Comparison of ENCODE assay signal across 17 cellular contexts in the genomic region with DNA sequence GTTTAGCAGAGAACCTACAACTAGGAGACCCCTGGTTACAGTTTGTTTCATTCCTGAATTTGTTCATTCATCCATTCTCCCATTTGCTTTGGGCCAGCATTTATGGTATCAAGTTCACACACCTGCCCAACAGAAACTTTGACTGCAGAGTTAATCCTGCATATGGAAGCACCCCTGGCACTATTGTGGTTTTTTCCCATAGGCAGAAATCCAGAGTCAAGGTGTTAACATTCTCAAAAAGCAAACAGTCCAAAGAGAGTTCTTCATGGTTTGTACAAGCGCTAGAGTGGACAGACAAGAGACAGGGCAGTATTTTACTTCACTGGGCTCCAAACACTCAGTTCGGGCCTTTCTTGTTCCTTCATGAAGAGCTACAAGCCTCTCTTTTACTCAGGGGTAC. TPM values are rescaled to one million over a fixed set of nuclear protein-coding genes. Genes with fewer than 3 reads are reported as not detected.
A peak's percentile ranks its signal among the peaks of the same experiment; 100 is the strongest.
DNase-seq lines count a peak whose midpoint lies in the region; ATAC-seq, FAIRE-seq and TF ChIP-seq lines count a peak whose summit lies in the region.
"Had no signal": no experiment of that assay in that cellular context is flagged by ENCODE, and none has a peak within 500 bp of the region (broad histone marks: within the 10 kb centered on the region; RNA-seq: fewer than 3 reads in every experiment).

No MANE protein-coding gene starts in this region.

- no peak overlapping the region for H3K27ac Mint-ChIP-seq in GM23338
- no peak overlapping the region for H3K27ac Mint-ChIP-seq in CD8-positive, alpha-beta memory T cell
- H3K27ac Mint-ChIP-seq: HFFc6 had no signal

- POLR2A ChIA-PET in H1 (lab: Charles Lee; ENCODE audit: partially characterized antibody), result no interaction called here
- POLR2A ChIA-PET in CD8-positive, alpha-beta memory T cell (lab: Charles Lee), result no interaction called here

- H3K9me3 ChIP-seq in H1 (ENCODE audit: insufficient read depth in 2 of 2, low read depth in 1 of 2, low read length in 1 of 2), result no peaks in the 10 kb centered on the region
- no peaks in the 10 kb centered on the region for H3K9me3 ChIP-seq in mucosa of stomach (ENCODE audit: control insufficient read depth, low read length)
- H3K9me3 ChIP-seq in transverse colon, result no peaks in the 10 kb centered on the region
- H3K9me3 ChIP-seq in CD8-positive, alpha-beta memory T cell (ENCODE audit: low read length), result no peaks in the 10 kb centered on the region

- FAIRE-seq in H1 (lab: Jason Lieb, UNC), result no peak
- FAIRE-seq: GM18507 had no signal

- H3K4me1 ChIP-seq in GM23338 (ENCODE audit: insufficient read depth), result no peaks in the 10 kb centered on the region
- H3K4me1 ChIP-seq in H1 (replicated peaks in 1 of 4; ENCODE audit: control insufficient read depth in 3 of 4, insufficient read depth in 4 of 4, low read length in 3 of 4), result peaks cover 0 to 4% (median 2%) of the 10 kb centered on the region in 4 experiments; a peak in 3 of 7 replicates
- peaks cover 33% of the 10 kb centered on the region for H3K4me1 ChIP-seq in mucosa of stomach (ENCODE audit: control insufficient read depth, insufficient read depth, low read length)
- H3K4me1 ChIP-seq in transverse colon, result peaks cover 0 to 21% (median 10%) of the 10 kb centered on the region in 4 donors
- H3K4me1 ChIP-seq in CD8-positive, alpha-beta memory T cell (ENCODE audit: insufficient read depth, low read length), result no peaks in the 10 kb centered on the region
- H3K4me1 ChIP-seq: BLaER1 had no signal

- H3K4me1 Mint-ChIP-seq in GM23338, result peaks cover 9% of the 10 kb centered on the region
- no peaks in the 10 kb centered on the region for H3K4me1 Mint-ChIP-seq in CD8-positive, alpha-beta memory T cell

- DNase-seq in GM23338 (ENCODE audit: low spot score) (no peak), H1 (ENCODE audit: low read depth in 1 of 2, low spot score in 2 of 2) (no peak), transverse colon (no peak), NCI-H526 (lab: John Stamatoyannopoulos, UW) (no peak), NCI-H526 treated with DMSO at 0.1 percent for 48 hours (lab: John Stamatoyannopoulos, UW) (no peak)
- DNase-seq in CD8-positive, alpha-beta memory T cell, result no peak
- DNase-seq: 8988T, AML-193, DMS 273 treated with DMSO at 0.1 percent for 48 hours, HCEC 1CT, HFFc6, IMR-90, KBM-7 had no signal

- H3K4me2 ChIP-seq in GM23338, result no peak overlapping the region
- no peak overlapping the region for H3K4me2 ChIP-seq in H1 (ENCODE audit: insufficient read depth in 1 of 2, low read depth in 2 of 2, low read length in 2 of 2)
- H3K4me2 ChIP-seq: BLaER1 had no signal

- H3K27me3 ChIP-seq in GM23338 (ENCODE audit: insufficient read depth) (no peaks in the 10 kb centered on the region), H1 (replicated peaks in 1 of 4; ENCODE audit: control insufficient read depth in 3 of 4, extremely low read depth in 1 of 4, insufficient read depth in 3 of 4, low read length in 3 of 4) (no peaks in the 10 kb centered on the region; a peak in 1 of 7 replicates), mucosa of stomach (ENCODE audit: control insufficient read depth, insufficient read depth, low read length) (no peaks in the 10 kb centered on the region), transverse colon (no peaks in the 10 kb centered on the region)
- H3K27me3 ChIP-seq in CD8-positive, alpha-beta memory T cell (ENCODE audit: insufficient read depth, low read length, poor library complexity, severe bottlenecking), result no peaks in the 10 kb centered on the region
- H3K27me3 ChIP-seq: BLaER1 had no signal

- H4K20me1 ChIP-seq in GM23338 (replicated peaks; ENCODE audit: insufficient read depth) (no peaks in the 10 kb centered on the region), H1 (replicated peaks in 1 of 2; ENCODE audit: control insufficient read depth in 1 of 2, insufficient read depth in 2 of 2, low read length in 2 of 2) (no peaks in the 10 kb centered on the region)
- H4K20me1 ChIP-seq: BLaER1 had no signal

- no peak overlapping the region for H4K91ac ChIP-seq in H1 (replicated peaks; ENCODE audit: insufficient read length, low read length)

- H2BK15ac ChIP-seq in H1 (ENCODE audit: low read length), result no peak overlapping the region

- H3K9ac ChIP-seq in H1 (replicated peaks in 1 of 4; ENCODE audit: extremely low read depth in 1 of 4, low read depth in 3 of 4, low read length in 3 of 4) (no peak overlapping the region), mucosa of stomach (ENCODE audit: low read length) (peak overlapping the region; percentile 24)
- H3K9ac ChIP-seq: BLaER1 had no signal

- H3K4me3 ChIP-seq in GM23338 (no peak overlapping the region), H1 (ENCODE audit: extremely low read depth in 1 of 4, insufficient read depth in 2 of 4, low read depth in 3 of 4, low read length in 4 of 4) (no peak overlapping the region), mucosa of stomach (ENCODE audit: low read length) (no peak overlapping the region), transverse colon (no peak overlapping the region)
- H3K4me3 ChIP-seq in CD8-positive, alpha-beta memory T cell (ENCODE audit: low read length), result no peak overlapping the region
- H3K4me3 ChIP-seq: BLaER1 had no signal

- H3K4ac ChIP-seq in H1 (replicated peaks; ENCODE audit: insufficient read length, low read depth, low read length), result no peak overlapping the region

- no peak overlapping the region for H2BK12ac ChIP-seq in H1 (ENCODE audit: low read depth, low read length)

- no peaks in the 10 kb centered on the region for H3K23me2 ChIP-seq in H1 (ENCODE audit: low read depth, low read length)

- no peak overlapping the region for H3K27ac ChIP-seq in GM23338 (ENCODE audit: low read depth)
- H3K27ac ChIP-seq in H1 (ENCODE audit: low read depth, low read length), result no peak overlapping the region
- peak overlapping the region; percentile 64 to 73 (median 69) for H3K27ac ChIP-seq in transverse colon
- H3K27ac ChIP-seq in CD8-positive, alpha-beta memory T cell (ENCODE audit: low read depth, low read length), result no peak overlapping the region
- H3K27ac ChIP-seq: BLaER1 had no signal

- no peak overlapping the region for H4K5ac ChIP-seq in H1 (ENCODE audit: insufficient read length, low read depth, low read length)

- no peak for TF ChIP-seq EP300 in H1 (IDR thresholded peaks at IDR 0.05; ENCODE audit: borderline replicate concordance in 1 of 2, low read depth in 2 of 2, low read length in 2 of 2)
- no peak for TF ChIP-seq EP300 in transverse colon (IDR thresholded peaks at IDR 0.05; ENCODE audit: low read depth)

- no peaks in the 10 kb centered on the region for H3K9me3 Mint-ChIP-seq in GM23338
- no peaks in the 10 kb centered on the region for H3K9me3 Mint-ChIP-seq in CD8-positive, alpha-beta memory T cell

- CTCF ChIA-PET in H1 (lab: Charles Lee; ENCODE audit: partially characterized antibody), result interaction anchor here (1.1 to 2.5 kb wide), 3 partner anchors 13 to 82 kb away, joined by 3 to 9 read pairs (median 4); no protein-coding TSS in a partner anchor
- CTCF ChIA-PET in CD8-positive, alpha-beta memory T cell (lab: Charles Lee), result no interaction called here

- no peak overlapping the region for H2AK5ac ChIP-seq in H1 (ENCODE audit: low read depth, low read length)

- no peak overlapping the region for H2BK120ac ChIP-seq in H1 (replicated peaks; ENCODE audit: low read depth, low read length)

- no peak overlapping the region for H3K14ac ChIP-seq in H1 (ENCODE audit: insufficient read length)

- no peaks in the 10 kb centered on the region for H3K36me3 ChIP-seq in GM23338 (ENCODE audit: insufficient read depth)
- no peaks in the 10 kb centered on the region for H3K36me3 ChIP-seq in H1 (ENCODE audit: control insufficient read depth in 2 of 4, insufficient read depth in 4 of 4, low read length in 3 of 4)
- no peaks in the 10 kb centered on the region for H3K36me3 ChIP-seq in mucosa of stomach (ENCODE audit: control insufficient read depth, insufficient read depth, low read length)
- no peaks in the 10 kb centered on the region for H3K36me3 ChIP-seq in transverse colon
- no peaks in the 10 kb centered on the region for H3K36me3 ChIP-seq in CD8-positive, alpha-beta memory T cell (ENCODE audit: insufficient read depth, low read length)
- H3K36me3 ChIP-seq: BLaER1 had no signal

- TF ChIP-seq CTCF in GM23338 (conservative IDR thresholded peaks at IDR 0.05; ENCODE audit: low read depth in 2 of 2), result no peak
- TF ChIP-seq CTCF in H1 (IDR thresholded peaks at IDR 0.05; ENCODE audit: control extremely low read depth in 1 of 3, insufficient read depth in 1 of 3, low read depth in 1 of 3, low read length in 3 of 3), result no peak
- no peak for TF ChIP-seq CTCF in transverse colon (IDR thresholded peaks at IDR 0.05)

- no peak overlapping the region for H3K4me3 Mint-ChIP-seq in GM23338
- no peak overlapping the region for H3K4me3 Mint-ChIP-seq in CD8-positive, alpha-beta memory T cell
- H3K4me3 Mint-ChIP-seq: HFFc6 had no signal

- H3K79me1 ChIP-seq in H1 (ENCODE audit: low read depth, low read length), result no peaks in the 10 kb centered on the region

- intact Hi-C loops in transverse colon (cut with DNase I; ENCODE audit: low total_unique reads), result no loop called here

- 85% methylated on average over 2 of the region's 2 CpGs; no CpG with 5 or more reads in 1 of the 2 experiments for WGBS in H1 (ENCODE audit: extremely low coverage in 1 of 2, insufficient coverage in 1 of 2, insufficient read length in 1 of 2, insufficient replicate concordance in 2 of 2, low coverage in 1 of 2, low lambda C conversion rate in 2 of 2, missing lambda C conversion rate in 1 of 2), 2 experiments
- 60 to 75% methylated on average over 2 of the region's 2 CpGs for WGBS in transverse colon (ENCODE audit: low coverage in 1 of 2), 2 donors

- H3K36me3 Mint-ChIP-seq in GM23338 (ENCODE audit: low read depth), result no peaks in the 10 kb centered on the region
- H3K36me3 Mint-ChIP-seq in CD8-positive, alpha-beta memory T cell, result no peaks in the 10 kb centered on the region

- H3K27me3 Mint-ChIP-seq in GM23338 (ENCODE audit: insufficient read depth, low read depth, poor library complexity), result peaks cover 5% of the 10 kb centered on the region
- H3K27me3 Mint-ChIP-seq in CD8-positive, alpha-beta memory T cell, result peaks cover 13 to 49% of the 10 kb centered on the region in 2 donors

- H2AFZ ChIP-seq in GM23338 (peak overlapping the region; percentile 64), H1 (ENCODE audit: low read length) (0 out of 2 replicates have a peak overlapping the region, but pooled peaks have one; percentile 100)

- H3K9me2 ChIP-seq in GM23338 (ENCODE audit: insufficient read depth), result no peaks in the 10 kb centered on the region

- H3K79me2 ChIP-seq in GM23338 (replicated peaks; ENCODE audit: insufficient read depth) (no peaks in the 10 kb centered on the region), H1 (ENCODE audit: control insufficient read depth in 1 of 2, insufficient read depth in 2 of 2, low read length in 2 of 2) (no peaks in the 10 kb centered on the region)

- TF ChIP-seq RAD21 in H1 (IDR thresholded peaks at IDR 0.05 in 1 of 2, conservative IDR thresholded peaks at IDR 0.05 in 1 of 2; ENCODE audit: low read depth in 2 of 2, low read length in 2 of 2), result no peak

- no peak overlapping the region for H3K23ac ChIP-seq in H1 (ENCODE audit: insufficient read length)

- no peak for TF ChIP-seq POLR2A in H1 (IDR thresholded peaks at IDR 0.05; ENCODE audit: control extremely low read depth in 1 of 2, low read depth in 2 of 2, low read length in 2 of 2)
- TF ChIP-seq POLR2A in transverse colon (IDR thresholded peaks at IDR 0.05), result no peak

- ATAC-seq in GM23338, result no peak

- H3K56ac ChIP-seq in H1 (replicated peaks; ENCODE audit: insufficient read length, low read depth, low read length), result no peak overlapping the region

- no peak overlapping the region for H2BK5ac ChIP-seq in H1 (ENCODE audit: low read depth, low read length)

- H2BK20ac ChIP-seq in H1 (ENCODE audit: low read length), result no peak overlapping the region

- H4K8ac ChIP-seq in H1 (ENCODE audit: extremely low read depth, insufficient read depth, low read length), result no peak overlapping the region

- H3F3A ChIP-seq in GM23338 (replicated peaks; ENCODE audit: low read depth), result no peaks in the 10 kb centered on the region

- H3K18ac ChIP-seq in H1 (ENCODE audit: extremely low read depth, low read length), result no peak overlapping the region

- in situ Hi-C loops in transverse colon (cut with MboI; ENCODE audit: low pct_ligation_motif_present in 1 of 4, low pct_unique_long_range_greater_than_20kb in 1 of 4, low sequenced_read_pairs in 3 of 4), result no loop called here

RNA-seq across cellular contexts. Expression of a gene that starts 51.9 kb away (rescaled TPM):
- total RNA-seq in GM23338 (2014; rRNA removed; shearing (Covaris generic)), result 1.0 TPM in 2 replicates
- polyA plus RNA-seq in GM23338 (2016; fragmentation: Nextera tagmentation; extraction: Ambion mirVana) (0.07 and 0.29 TPM in 2 replicates), H1 (2011; rRNA removed) (0.45 and 0.52 TPM in 2 replicates)
- total RNA-seq in H1 (2021; fragmentation: NEBNext Ultra II Directional; extraction: Animal tissue kit (Norgen Biotek cat#: 25700)), result 0.63 and 0.94 TPM in 2 replicates
- polyA plus RNA-seq in H1 (2011; cell fraction: cytosol; rRNA removed), result 0.80 TPM
- 1.7 TPM for polyA plus RNA-seq in H1 (2011; cell fraction: nucleus; rRNA removed)
- 0.73 to 1.0 TPM (median 0.83 TPM) in 4 replicates for polyA plus RNA-seq in H1 (2012, experiment 1 of 2)
- 0.17 TPM for polyA plus RNA-seq in H1 (2012, experiment 2 of 2)
- 0.59 TPM for polyA plus RNA-seq in H1 (2013, experiment 1 of 2)
- polyA plus RNA-seq in H1 (2013, experiment 2 of 2), result 0.94 TPM
- polyA minus RNA-seq in H1 (2011; rRNA and poly(A)+ RNA removed), result 1.4 and 3.0 TPM in 2 replicates
- polyA minus RNA-seq in H1 (2011; cell fraction: cytosol; rRNA and poly(A)+ RNA removed), result 1.5 TPM
- 1.5 TPM for polyA minus RNA-seq in H1 (2011; cell fraction: nucleus; rRNA and poly(A)+ RNA removed)
- total RNA-seq in transverse colon, result 1 to 10 TPM; 2.2 to 7.4 (median 3.2) TPM
- not detected for total RNA-seq in CD8-positive, alpha-beta memory T cell
- not detected for polyA plus RNA-seq in CD8-positive, alpha-beta memory T cell
- total RNA-seq: Calu3, HFFc6, IMR-90 had no signal
- polyA plus RNA-seq: IMR-90 had no signal

Comparison
In these comparisons a context has a peak if more than half of its experiments do, and no peak if none do; other contexts are left out.
1. H3K27ac ChIP-seq: peak in transverse colon (4 of 4); none in GM23338 (single experiment), H1 (single experiment) and CD8-positive, alpha-beta memory T cell (single experiment).